8 cellular contexts compared by ENCODE assay signal in genomic region chr3:66220066-66220465, GRCh38. TPM values are rescaled to one million over a fixed set of nuclear protein-coding genes. Genes with fewer than 3 reads are reported as not detected.
DNase-seq lines count a peak whose midpoint lies in the region; ATAC-seq, FAIRE-seq and TF ChIP-seq lines count a peak whose summit lies in the region.

No MANE protein-coding gene starts in this region.

- H3K18ac ChIP-seq in IMR-90 (ENCODE audit: low read depth, low read length), result no peak overlapping the region

- no peak overlapping the region for H3K4ac ChIP-seq in IMR-90 (ENCODE audit: low read depth, low read length)

- intact Hi-C loops in IMR-90 (cut with micrococcal nuclease), result no loop called here
- intact Hi-C loops in body of pancreas (cut with DNase I), result no loop called here

- TF ChIP-seq CTCF in AG04450 (IDR thresholded peaks at IDR 0.05; ENCODE audit: low read depth, low read length) (no peak), IMR-90 (conservative IDR thresholded peaks at IDR 0.05; ENCODE audit: low read depth, low read length) (no peak), bronchial epithelial cell (IDR thresholded peaks at IDR 0.05; ENCODE audit: insufficient read depth, low read length, severe bottlenecking) (no peak), body of pancreas (IDR thresholded peaks at IDR 0.05) (no peak), D721Med (IDR thresholded peaks at IDR 0.05; ENCODE audit: insufficient read depth, missing control alignments) (no peak)

- dilution Hi-C loops in IMR-90 (cut with HindIII; ENCODE audit: low sequenced_read_pairs, unreplicated experiment), result no loop called here

- H2AK5ac ChIP-seq in IMR-90 (ENCODE audit: low read depth, low read length), result no peak overlapping the region

- no peak overlapping the region for H4K8ac ChIP-seq in IMR-90 (ENCODE audit: low read depth in 2 of 2, low read length in 2 of 2)

- H2BK120ac ChIP-seq in IMR-90 (ENCODE audit: low read depth, low read length), result no peak overlapping the region

- H3K36me3 ChIP-seq in IMR-90 (ENCODE audit: control insufficient read depth, insufficient read depth, low read length) (no peaks in the 10 kb centered on the region), bronchial epithelial cell (ENCODE audit: control insufficient read depth, insufficient read depth, low read length) (no peaks in the 10 kb centered on the region), body of pancreas (replicated peaks in 1 of 2; ENCODE audit: insufficient read depth in 1 of 2, low read depth in 2 of 2) (no peaks in the 10 kb centered on the region)

- peaks cover 7% of the 10 kb centered on the region for H3K27me3 ChIP-seq in AG04450 (ENCODE audit: control insufficient read depth, insufficient read depth, low read length)
- H3K27me3 ChIP-seq in IMR-90 (ENCODE audit: control insufficient read depth, insufficient read depth, low read length), result peaks cover 4% of the 10 kb centered on the region
- no peaks in the 10 kb centered on the region for H3K27me3 ChIP-seq in bronchial epithelial cell (ENCODE audit: control insufficient read depth, insufficient read depth, low read length)
- no peaks in the 10 kb centered on the region for H3K27me3 ChIP-seq in body of pancreas

- TF ChIP-seq RAD21 in IMR-90 (IDR thresholded peaks at IDR 0.05; ENCODE audit: low read length), result no peak

- no peak overlapping the region for H4K91ac ChIP-seq in IMR-90 (ENCODE audit: insufficient read depth, low read depth, low read length)

- peak overlapping the region in 7 of 8 donors; percentile 17 to 99 (median 86) for H3K4me3 Mint-ChIP-seq in naive B cell

- DNase-seq in AG04450 (ENCODE audit: low read depth, low spot score), result no peak
- DNase-seq in IMR-90, result no peak
- DNase-seq in bronchial epithelial cell (ENCODE audit: low read depth), result peak; percentile 10
- no peak for DNase-seq in naive B cell
- DNase-seq in body of pancreas, result no peak
- no peak for DNase-seq in D721Med (ENCODE audit: insufficient read length, low spot score)

- no peak overlapping the region for H3K23ac ChIP-seq in IMR-90 (ENCODE audit: low read depth, low read length)

- CTCF ChIA-PET in AG04450 (lab: Charles Lee) (no interaction called here), IMR-90 (lab: Yijun Ruan, JAX) (no interaction called here)

- no peaks in the 10 kb centered on the region; the same call in 1 of the 2 replicates for H4K20me1 ChIP-seq in IMR-90 (ENCODE audit: insufficient read depth, low read length)

- H3K27ac Mint-ChIP-seq in naive B cell, result peak overlapping the region in 1 of 6 donors; percentile 79

- H2BK20ac ChIP-seq in IMR-90 (ENCODE audit: low read depth, low read length), result no peak overlapping the region

- no peaks in the 10 kb centered on the region for H3K4me1 ChIP-seq in IMR-90 (ENCODE audit: control insufficient read depth, insufficient read depth, low read length)
- peaks cover 14% of the 10 kb centered on the region for H3K4me1 ChIP-seq in body of pancreas

- WGBS in IMR-90 (ENCODE audit: extremely low coverage in 2 of 2, insufficient read length in 1 of 2), 2 experiments, result no CpG with 5 or more reads among the region's 5 CpGs
- WGBS in body of pancreas, 2 donors, result 17% methylated on average over 5 of the region's 5 CpGs

- in situ Hi-C loops in IMR-90 (cut with MboI; ENCODE audit: low sequenced_read_pairs), result no loop called here

- H3K4me3 ChIP-seq in AG04450 (ENCODE audit: low read depth, low read length) (peak overlapping the region; percentile 91), IMR-90 (ENCODE audit: insufficient read depth, low read depth, low read length) (no peak overlapping the region), bronchial epithelial cell (ENCODE audit: low read depth, low read length) (peak overlapping the region; percentile 84), body of pancreas (peak overlapping the region in 1 of 2 donors; percentile 55)

- no peaks in the 10 kb centered on the region for H3K9me3 Mint-ChIP-seq in naive B cell

- H2BK5ac ChIP-seq in IMR-90 (ENCODE audit: low read depth, low read length, poor library complexity, severe bottlenecking), result no peak overlapping the region

- no peak overlapping the region for H3K14ac ChIP-seq in IMR-90 (replicated peaks; ENCODE audit: low read depth, low read length)

- H3K27ac ChIP-seq in AG04450 (ENCODE audit: low read depth, low read length), result no peak overlapping the region
- H3K27ac ChIP-seq in IMR-90 (ENCODE audit: insufficient read depth, low read length), result no peak overlapping the region
- peak overlapping the region in 2 of 4 donors; percentile 11 to 88 for H3K27ac ChIP-seq in body of pancreas

- H3K79me1 ChIP-seq in IMR-90 (ENCODE audit: low read depth in 1 of 2, low read length in 2 of 2), result peaks cover 11% of the 10 kb centered on the region in 2 experiments; a peak in 3 of 4 replicates

- H3K36me3 Mint-ChIP-seq in naive B cell, result no peaks in the 10 kb centered on the region

- peak overlapping the region; percentile 51; the same call in 1 of the 2 replicates for H3K4me2 ChIP-seq in IMR-90 (ENCODE audit: low read depth, low read length)

- no peak overlapping the region for H2BK15ac ChIP-seq in IMR-90 (ENCODE audit: low read depth, low read length)

- FAIRE-seq in bronchial epithelial cell (lab: Jason Lieb, UNC) (no peak), D721Med (lab: Jason Lieb, UNC) (no peak)

- ATAC-seq in IMR-90 (ENCODE audit: low read depth) (no peak), naive B cell (ENCODE audit: low read depth in 2 of 2) (no peak), HG03159 (IDR thresholded peaks at IDR 0.05; ENCODE audit: unreplicated experiment) (no peak), body of pancreas (no peak), HG03571 (IDR thresholded peaks at IDR 0.05; ENCODE audit: unreplicated experiment) (no peak)

- TF ChIP-seq POLR2A in IMR-90 (IDR thresholded peaks at IDR 0.05; ENCODE audit: low read depth, low read length), result no peak
- no peak for TF ChIP-seq POLR2A in body of pancreas (IDR thresholded peaks at IDR 0.05)

- no peak overlapping the region for H4K5ac ChIP-seq in IMR-90 (ENCODE audit: low read depth, low read length)

- no peak overlapping the region for H2AFZ ChIP-seq in IMR-90 (replicated peaks; ENCODE audit: low read length, poor library complexity)

- no peak overlapping the region for H3K9ac ChIP-seq in IMR-90 (ENCODE audit: low read depth, low read length)

- BruUV-seq in IMR-90 (replicated peaks; lab: Mats Ljungman, UMichigan), result no TSS peak

- no peaks in the 10 kb centered on the region; the same call in 1 of the 2 replicates for H3K9me3 ChIP-seq in AG04450 (ENCODE audit: control insufficient read depth, insufficient read depth, low read length)
- H3K9me3 ChIP-seq in IMR-90 (ENCODE audit: control insufficient read depth, insufficient read depth, low read length), result no peaks in the 10 kb centered on the region
- H3K9me3 ChIP-seq in body of pancreas, result no peaks in the 10 kb centered on the region

- H3K56ac ChIP-seq in IMR-90 (ENCODE audit: extremely low read depth, insufficient read depth, low read length), result no peak overlapping the region

- POLR2A ChIA-PET in AG04450 (lab: Yijun Ruan, JAX) (no interaction called here), IMR-90 (lab: Charles Lee; ENCODE audit: unreplicated experiment) (no interaction called here)

- H3K27me3 Mint-ChIP-seq in naive B cell, result peaks cover 0 to 17% (median 4%) of the 10 kb centered on the region in 3 donors

- H3K9me1 ChIP-seq in IMR-90 (ENCODE audit: insufficient read depth, low read length), result no peaks in the 10 kb centered on the region

- no peak overlapping the region for H2AK9ac ChIP-seq in IMR-90 (replicated peaks; ENCODE audit: low read depth, low read length, poor library complexity)

- peaks cover 22 to 33% (median 29%) of the 10 kb centered on the region in 3 donors for H3K4me1 Mint-ChIP-seq in naive B cell

TF ChIP-seq in IMR-90, 13 proteins besides CTCF, POLR2A, EP300 and RAD21 (continues in another document):
- no peak for TF ChIP-seq MXI1 (IDR thresholded peaks at IDR 0.05; ENCODE audit: borderline replicate concordance, low read depth, low read length)
- TF ChIP-seq USF2 (IDR thresholded peaks at IDR 0.05; ENCODE audit: low read depth, low read length), result no peak
- no peak for TF ChIP-seq RFX5 (IDR thresholded peaks at IDR 0.05; ENCODE audit: low read depth, low read length)
- no peak for TF ChIP-seq ELK1 (IDR thresholded peaks at IDR 0.05; ENCODE audit: borderline replicate concordance, low read depth, low read length)
- TF ChIP-seq MAFK (IDR thresholded peaks at IDR 0.05; ENCODE audit: low read depth, low read length), result no peak
- TF ChIP-seq RCOR1 (IDR thresholded peaks at IDR 0.05; ENCODE audit: insufficient replicate concordance, low read length), result no peak
- no peak for TF ChIP-seq NFE2L2 (IDR thresholded peaks at IDR 0.05; ENCODE audit: low read depth, low read length)
- TF ChIP-seq BHLHE40 (IDR thresholded peaks at IDR 0.05; ENCODE audit: low read depth, low read length), result no peak
- TF ChIP-seq FOS (IDR thresholded peaks at IDR 0.05; ENCODE audit: low read depth, low read length), result no peak
- no peak for TF ChIP-seq SMC3 (IDR thresholded peaks at IDR 0.05; ENCODE audit: low read depth, low read length)
- no peak for TF ChIP-seq CEBPB (IDR thresholded peaks at IDR 0.05; ENCODE audit: low read depth, low read length)
- TF ChIP-seq CHD1 (IDR thresholded peaks at IDR 0.05; ENCODE audit: low read depth, low read length), result no peak

RNA-seq across cellular contexts. Expression of gene SLC25A26, which starts 0.7 kb away (rescaled TPM):
- polyA plus RNA-seq in AG04450 (2011; rRNA removed) (16.2 and 16.4 TPM in 2 replicates), IMR-90 (2012; rRNA removed) (8.5 and 10.9 TPM in 2 replicates), naive B cell (ENCODE audit: low read depth in 6 of 6) (10 to 100 TPM; 25.9 to 80.1 (median 35.3) TPM)
- polyA minus RNA-seq in AG04450 (2011; rRNA and poly(A)+ RNA removed), result 6.0 and 7.8 TPM in 2 replicates
- total RNA-seq in IMR-90 (2012; rRNA removed) (12.7 and 17.5 TPM in 2 replicates), bronchial epithelial cell (28.3 and 39.0 TPM in 2 replicates), body of pancreas (1 to 10 TPM; 8.6 to 9.2 TPM)
- polyA plus RNA-seq in IMR-90 (2012; cell fraction: cytosol; rRNA removed), result 5.6 and 13.2 TPM in 2 replicates
- 3.1 and 7.2 TPM in 2 replicates for polyA plus RNA-seq in IMR-90 (2012; cell fraction: nucleus; rRNA removed; ENCODE audit: low replicate concordance)
